17 cellular contexts compared by ENCODE assay signal in the genomic region with DNA sequence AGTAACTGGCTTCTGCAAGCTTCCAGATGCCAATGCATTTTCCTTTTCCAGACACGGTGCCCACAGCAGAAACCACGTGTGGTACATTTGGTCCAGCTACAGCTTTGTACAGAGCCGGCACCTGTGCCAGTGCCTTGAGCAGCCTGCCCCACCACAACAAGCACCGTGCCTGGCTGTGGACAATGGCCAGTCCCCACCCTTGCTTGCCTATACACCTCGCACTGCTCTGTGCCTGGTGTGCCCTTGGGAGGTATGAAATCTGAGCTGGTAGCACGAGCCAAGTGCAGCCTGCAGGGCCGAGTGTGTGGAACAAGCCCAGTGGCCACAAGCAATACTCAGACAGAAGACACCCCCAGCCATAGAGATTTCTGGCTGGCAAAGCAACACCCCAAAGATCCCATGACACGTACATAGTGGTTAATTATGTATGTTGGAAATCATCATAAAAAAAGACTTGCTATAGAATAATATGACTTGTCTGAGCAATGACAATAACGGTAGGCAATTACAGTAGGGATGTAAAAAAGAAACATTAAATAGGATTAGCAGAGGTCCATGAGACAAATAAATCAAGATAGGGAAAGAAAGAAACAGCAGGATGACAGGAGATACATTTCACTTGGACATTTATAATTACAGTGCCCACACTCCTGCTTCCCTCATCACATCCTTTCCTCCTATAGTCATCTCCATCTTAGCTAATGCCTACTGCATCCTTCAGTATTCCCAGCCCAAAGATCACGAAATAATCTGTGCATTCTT.
"Had no signal": no experiment of that assay in that cellular context is flagged by ENCODE, and none has a peak within 500 bp of the region (broad histone marks: within the 10 kb centered on the region; RNA-seq: fewer than 3 reads in every experiment).

No MANE protein-coding gene starts in this region.

- H3K27ac ChIP-seq: brain microvascular endothelial cell, dorsolateral prefrontal cortex, neutrophil, pancreas, testis, upper lobe of left lung had no signal

- H3K4me1 ChIP-seq: pancreas, testis, upper lobe of left lung had no signal

- ATAC-seq: activated CD8-positive, alpha-beta T cell treated with anti-CD3 and anti-CD28 coated beads for 36 hours; activated T-helper 17 cell treated with anti-CD3 and anti-CD28 coated beads, Interleukin-2, amount 50 U/mL, for 72 hours; natural killer cell; pancreas; stimulated activated effector memory CD8-positive, alpha-beta T cell treated with anti-CD3 and anti-CD28 coated beads, Interleukin-12 subunit alpha, Interleukin-12 subunit beta, amount 100 ng/mL, for 72 hours had no signal

- H3K9me3 ChIP-seq: neutrophil, pancreas, testis, upper lobe of left lung had no signal

- H3K36me3 ChIP-seq: brain microvascular endothelial cell, neutrophil, pancreas, upper lobe of left lung had no signal

- DNase-seq: activated CD4-positive, alpha-beta T cell treated with anti-CD3 and anti-CD28 coated beads, Interleukin-2, amount 10 ng/mL, durations not matched to agents 24 days and 14 days; activated CD8-positive, alpha-beta T cell treated with anti-CD3 and anti-CD28 coated beads for 36 hours; activated naive CD4-positive, alpha-beta T cell treated with anti-CD3 and anti-CD28 coated beads for 36 hours; activated T-cell treated with anti-CD3 and anti-CD28 coated beads, Interleukin-2, amount 50 U/mL, for 1 hour; anterior cingulate cortex; brain microvascular endothelial cell; central memory CD4-positive, alpha-beta T cell; dorsolateral prefrontal cortex; mesendoderm; natural killer cell; stimulated activated CD4-positive, alpha-beta T cell treated with anti-CD3 and anti-CD28 coated beads, Interleukin-4, amount 100 ng/mL, for 24 hours; testis had no signal

- H3K4me3 ChIP-seq: dorsolateral prefrontal cortex, pancreas, testis, upper lobe of left lung had no signal

- H3K27me3 ChIP-seq: brain microvascular endothelial cell, dorsolateral prefrontal cortex, neutrophil, testis, upper lobe of left lung had no signal
